18 cellular contexts compared by ENCODE assay signal in the genomic region with DNA sequence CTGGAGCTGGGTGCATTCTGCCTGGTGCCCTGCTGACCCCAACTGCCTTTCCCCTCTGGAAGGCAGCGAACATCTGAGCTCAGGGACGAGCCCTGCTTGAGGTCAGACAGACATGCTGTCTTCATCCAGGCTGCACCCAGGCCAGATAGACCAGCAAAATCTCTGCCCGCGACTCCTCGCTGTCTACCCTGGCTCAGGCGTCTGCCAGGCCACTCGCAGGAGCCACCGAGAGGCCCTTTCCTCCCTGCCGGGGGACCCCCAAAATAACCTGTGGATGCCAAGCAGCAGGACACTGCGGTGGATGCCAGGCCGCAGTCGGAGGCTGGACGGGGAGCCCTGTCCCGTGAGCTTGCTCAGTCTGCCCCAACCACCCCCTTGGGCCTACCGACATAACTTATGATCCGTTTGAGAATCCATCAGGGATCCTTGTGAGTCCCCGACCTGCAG. TPM values are rescaled to one million over a fixed set of nuclear protein-coding genes. Genes with fewer than 3 reads are reported as not detected.
DNase-seq lines count a peak whose midpoint lies in the region; ATAC-seq and TF ChIP-seq lines count a peak whose summit lies in the region.
"Had no signal": no experiment of that assay in that cellular context is flagged by ENCODE, and none has a peak within 500 bp of the region (broad histone marks: within the 10 kb centered on the region; RNA-seq: fewer than 3 reads in every experiment).

No MANE protein-coding gene starts in this region.

- H3K79me2 ChIP-seq in osteoblast (ENCODE audit: insufficient read depth, low read length), result peaks cover 22% of the 10 kb centered on the region

- no peak overlapping the region for H2AFZ ChIP-seq in osteoblast (ENCODE audit: low read length)

- intact Hi-C loops in posterior vena cava (cut with DNase I), result no loop called here

- CTCF ChIA-PET in RWPE1 (lab: Yijun Ruan, JAX), result interaction anchor here (0.6 kb wide), 1 partner anchor 183 kb away, joined by 3 read pairs; no protein-coding TSS in a partner anchor

- no peak overlapping the region for H3K4me3 Mint-ChIP-seq in activated naive CD8-positive, alpha-beta T cell treated with anti-CD3 and anti-CD28 coated beads, Interleukin-2, amount 10 ng/mL, durations not matched to agents 7 days and 5 days
- no peak overlapping the region for H3K4me3 Mint-ChIP-seq in activated naive CD8-positive, alpha-beta T cell treated with anti-CD3 and anti-CD28 coated beads for 36 hours
- H3K4me3 Mint-ChIP-seq: activated CD4-positive, alpha-beta memory T cell treated with anti-CD3 and anti-CD28 coated beads, Interleukin-2, amount 10 ng/mL, durations not matched to agents 7 days and 5 days; CD4-positive, CD25-positive, alpha-beta regulatory T cell had no signal

- DNase-seq in activated naive CD8-positive, alpha-beta T cell treated with anti-CD3 and anti-CD28 coated beads, Interleukin-2, amount 10 ng/mL, durations not matched to agents 7 days and 5 days, result no peak
- no peak for DNase-seq in activated naive CD8-positive, alpha-beta T cell treated with anti-CD3 and anti-CD28 coated beads for 36 hours
- DNase-seq in RWPE1 (ENCODE audit: low spot score) (no peak), osteoblast (ENCODE audit: insufficient read length, low spot score, missing footprints) (peak; percentile 74), mucosa of gallbladder (ENCODE audit: low spot score) (no peak), posterior vena cava (ENCODE audit: low spot score) (no peak)
- DNase-seq: activated CD4-positive, alpha-beta memory T cell treated with anti-CD3 and anti-CD28 coated beads, Interleukin-2, amount 10 ng/mL, durations not matched to agents 7 days and 5 days; activated naive CD4-positive, alpha-beta T cell treated with anti-CD3 and anti-CD28 coated beads, Interleukin-2, amount 50 U/mL, for 16 hours; activated T-cell treated with anti-CD3 and anti-CD28 coated beads, Interleukin-2, amount 50 U/mL, for 1 hour; CD4-positive, CD25-positive, alpha-beta regulatory T cell; GF-D8; left ventricle myocardium inferior; NCI-H1105; NCI-H510A treated with DMSO at 0.1 percent for 48 hours; stimulated activated CD4-positive, alpha-beta T cell treated with anti-CD3 and anti-CD28 coated beads, Interleukin-12 subunit alpha, Interleukin-12 subunit beta, amount 100 ng/mL, for 4 hours; T-helper 1 cell had no signal

- H3K4me3 ChIP-seq in osteoblast (ENCODE audit: insufficient read depth, low read length), result no peak overlapping the region
- H3K4me3 ChIP-seq: left ventricle myocardium inferior, suprapubic skin had no signal

- no peak overlapping the region for H3K4me2 ChIP-seq in osteoblast (ENCODE audit: insufficient read depth, low read length)

- ATAC-seq in activated naive CD8-positive, alpha-beta T cell treated with anti-CD3 and anti-CD28 coated beads, Interleukin-2, amount 10 ng/mL, durations not matched to agents 7 days and 5 days (ENCODE audit: low read depth), result no peak

- H3K36me3 Mint-ChIP-seq in activated naive CD8-positive, alpha-beta T cell treated with anti-CD3 and anti-CD28 coated beads, Interleukin-2, amount 10 ng/mL, durations not matched to agents 7 days and 5 days, result peaks cover 14% of the 10 kb centered on the region
- peaks cover 34% of the 10 kb centered on the region for H3K36me3 Mint-ChIP-seq in activated naive CD8-positive, alpha-beta T cell treated with anti-CD3 and anti-CD28 coated beads for 36 hours

- POLR2A ChIA-PET in activated naive CD8-positive, alpha-beta T cell treated with anti-CD3 and anti-CD28 coated beads, Interleukin-2, amount 10 ng/mL, durations not matched to agents 7 days and 5 days (lab: Charles Lee), result interaction anchor here (0.7 to 1.1 kb wide), 2 partner anchors 25 to 195 kb away, joined by 3 read pairs; partner anchors contain the start of genes ARL16 and HGS
- POLR2A ChIA-PET in RWPE1 (lab: Yijun Ruan, JAX; ENCODE audit: low non-redundant PET), result interaction anchor here (0.6 kb wide), 1 partner anchor 184 kb away, joined by 4 read pairs; no protein-coding TSS in a partner anchor

- H3K27me3 Mint-ChIP-seq in activated naive CD8-positive, alpha-beta T cell treated with anti-CD3 and anti-CD28 coated beads, Interleukin-2, amount 10 ng/mL, durations not matched to agents 7 days and 5 days, result no peaks in the 10 kb centered on the region
- H3K27me3 Mint-ChIP-seq in activated naive CD8-positive, alpha-beta T cell treated with anti-CD3 and anti-CD28 coated beads for 36 hours, result no peaks in the 10 kb centered on the region
- H3K27me3 Mint-ChIP-seq: activated CD4-positive, alpha-beta memory T cell treated with anti-CD3 and anti-CD28 coated beads, Interleukin-2, amount 10 ng/mL, durations not matched to agents 7 days and 5 days; CD4-positive, CD25-positive, alpha-beta regulatory T cell had no signal

- H3K9me3 Mint-ChIP-seq in activated naive CD8-positive, alpha-beta T cell treated with anti-CD3 and anti-CD28 coated beads, Interleukin-2, amount 10 ng/mL, durations not matched to agents 7 days and 5 days, result no peaks in the 10 kb centered on the region
- no peaks in the 10 kb centered on the region for H3K9me3 Mint-ChIP-seq in activated naive CD8-positive, alpha-beta T cell treated with anti-CD3 and anti-CD28 coated beads for 36 hours
- H3K9me3 Mint-ChIP-seq: activated CD4-positive, alpha-beta memory T cell treated with anti-CD3 and anti-CD28 coated beads, Interleukin-2, amount 10 ng/mL, durations not matched to agents 7 days and 5 days; CD4-positive, CD25-positive, alpha-beta regulatory T cell had no signal

- H3K9me3 ChIP-seq in osteoblast (ENCODE audit: low read depth, low read length), result no peaks in the 10 kb centered on the region
- H3K9me3 ChIP-seq: left ventricle myocardium inferior, neutrophil, suprapubic skin had no signal

- peaks cover 26% of the 10 kb centered on the region for H3K36me3 ChIP-seq in osteoblast (ENCODE audit: insufficient read depth, low read length)
- H3K36me3 ChIP-seq: neutrophil had no signal

- H3K27me3 ChIP-seq in osteoblast (ENCODE audit: insufficient read depth, low read length), result no peaks in the 10 kb centered on the region
- H3K27me3 ChIP-seq: neutrophil, suprapubic skin had no signal

- H3K4me1 Mint-ChIP-seq in activated naive CD8-positive, alpha-beta T cell treated with anti-CD3 and anti-CD28 coated beads, Interleukin-2, amount 10 ng/mL, durations not matched to agents 7 days and 5 days, result peaks cover 23% of the 10 kb centered on the region
- peaks cover 40% of the 10 kb centered on the region for H3K4me1 Mint-ChIP-seq in activated naive CD8-positive, alpha-beta T cell treated with anti-CD3 and anti-CD28 coated beads for 36 hours

- TF ChIP-seq CTCF in RWPE1 (conservative IDR thresholded peaks at IDR 0.05; ENCODE audit: low read depth), result no peak
- TF ChIP-seq CTCF in osteoblast (IDR thresholded peaks at IDR 0.05; ENCODE audit: extremely low read depth, low read depth, low read length), result no peak

- H4K20me1 ChIP-seq in osteoblast (ENCODE audit: insufficient read depth, low read length), result peaks cover 9% of the 10 kb centered on the region

- peak overlapping the region; percentile 40 for H3K27ac Mint-ChIP-seq in activated naive CD8-positive, alpha-beta T cell treated with anti-CD3 and anti-CD28 coated beads, Interleukin-2, amount 10 ng/mL, durations not matched to agents 7 days and 5 days
- H3K27ac Mint-ChIP-seq in activated naive CD8-positive, alpha-beta T cell treated with anti-CD3 and anti-CD28 coated beads for 36 hours, result no peak overlapping the region
- H3K27ac Mint-ChIP-seq: activated CD4-positive, alpha-beta memory T cell treated with anti-CD3 and anti-CD28 coated beads, Interleukin-2, amount 10 ng/mL, durations not matched to agents 7 days and 5 days had no signal

- H3K27ac ChIP-seq in RWPE1 (peak overlapping the region; percentile 89), osteoblast (ENCODE audit: low read depth, low read length) (no peak overlapping the region)
- H3K27ac ChIP-seq: left ventricle myocardium inferior, suprapubic skin had no signal

- peaks cover 36% of the 10 kb centered on the region for H3K4me1 ChIP-seq in osteoblast (ENCODE audit: insufficient read depth, low read length)

RNA-seq across cellular contexts. Expression of gene SLC25A10, which starts 3.3 kb away (rescaled TPM):
- total RNA-seq in activated naive CD8-positive, alpha-beta T cell treated with anti-CD3 and anti-CD28 coated beads, Interleukin-2, amount 10 ng/mL, durations not matched to agents 7 days and 5 days, result 10 to 100 TPM; 22.0 to 25.1 TPM
- 10 to 100 TPM; 41.0 to 43.4 TPM for total RNA-seq in activated naive CD8-positive, alpha-beta T cell treated with anti-CD3 and anti-CD28 coated beads for 36 hours
- total RNA-seq in osteoblast (7.6 and 8.3 TPM in 2 replicates), mucosa of gallbladder (34.1 TPM), posterior vena cava (1 to 10 TPM; 1.9 to 2.3 TPM)

RNA-seq across cellular contexts. Expression of gene MRPL12, which starts 5.6 kb away (rescaled TPM):
- total RNA-seq in activated naive CD8-positive, alpha-beta T cell treated with anti-CD3 and anti-CD28 coated beads, Interleukin-2, amount 10 ng/mL, durations not matched to agents 7 days and 5 days, result 10 to 100 TPM; 55.1 to 59.2 TPM
- 100 to 1,000 TPM; 211 to 227 TPM for total RNA-seq in activated naive CD8-positive, alpha-beta T cell treated with anti-CD3 and anti-CD28 coated beads for 36 hours
- total RNA-seq in osteoblast (6.2 and 8.8 TPM in 2 replicates), mucosa of gallbladder (48.6 TPM), posterior vena cava (10 to 100 TPM; 31.8 to 36.8 TPM)

RNA-seq across cellular contexts. Expression of gene HGS, which starts 25.0 kb away (rescaled TPM):
- 100 to 1,000 TPM; 152 to 164 TPM for total RNA-seq in activated naive CD8-positive, alpha-beta T cell treated with anti-CD3 and anti-CD28 coated beads, Interleukin-2, amount 10 ng/mL, durations not matched to agents 7 days and 5 days
- 100 to 1,000 TPM in 1 of 2 experiments, 10 to 100 TPM in 1; 99.3 to 107 TPM for total RNA-seq in activated naive CD8-positive, alpha-beta T cell treated with anti-CD3 and anti-CD28 coated beads for 36 hours
- 100 and 110 TPM in 2 replicates for total RNA-seq in osteoblast
- 137 TPM for total RNA-seq in mucosa of gallbladder
- total RNA-seq in posterior vena cava, result 10 to 100 TPM; 81.6 to 90.7 TPM

RNA-seq across cellular contexts. Expression of gene ARL16, which starts 25.2 kb away (rescaled TPM):
- 10 to 100 TPM; 17.7 to 19.0 TPM for total RNA-seq in activated naive CD8-positive, alpha-beta T cell treated with anti-CD3 and anti-CD28 coated beads, Interleukin-2, amount 10 ng/mL, durations not matched to agents 7 days and 5 days
- total RNA-seq in activated naive CD8-positive, alpha-beta T cell treated with anti-CD3 and anti-CD28 coated beads for 36 hours, result 10 to 100 TPM; 17.9 to 19.2 TPM
- total RNA-seq in osteoblast (24.5 and 26.1 TPM in 2 replicates), mucosa of gallbladder (37.6 TPM), posterior vena cava (10 to 100 TPM; 20.0 to 26.7 TPM)

RNA-seq across cellular contexts. Expression of gene CCDC137, which starts 42.2 kb away (rescaled TPM):
- 10 to 100 TPM; 31.3 to 32.0 TPM for total RNA-seq in activated naive CD8-positive, alpha-beta T cell treated with anti-CD3 and anti-CD28 coated beads, Interleukin-2, amount 10 ng/mL, durations not matched to agents 7 days and 5 days
- total RNA-seq in activated naive CD8-positive, alpha-beta T cell treated with anti-CD3 and anti-CD28 coated beads for 36 hours, result 10 to 100 TPM; 54.8 to 63.3 TPM
- total RNA-seq in osteoblast, result 4.7 and 5.6 TPM in 2 replicates
- 20.3 TPM for total RNA-seq in mucosa of gallbladder
- total RNA-seq in posterior vena cava, result 1 to 10 TPM; 8.5 to 9.9 TPM
